Comparison of ENCODE assay signal across 19 cellular contexts in genomic region chr19:45163156-45163555, GRCh38. TPM values are rescaled to one million over a fixed set of nuclear protein-coding genes. Genes with fewer than 3 reads are reported as not detected.
DNase-seq lines count a peak whose midpoint lies in the region; ATAC-seq, FAIRE-seq and TF ChIP-seq lines count a peak whose summit lies in the region.
"Had no signal": no experiment of that assay in that cellular context is flagged by ENCODE, and none has a peak within 500 bp of the region (broad histone marks: within the 10 kb centered on the region; RNA-seq: fewer than 3 reads in every experiment).

No MANE protein-coding gene starts in this region.

- H3K4me2 ChIP-seq in keratinocyte (ENCODE audit: control insufficient read depth, extremely low read depth, insufficient read depth, low read depth, low read length) (peak overlapping the region; percentile 66), neural progenitor cell (no peak overlapping the region)
- H3K4me2 ChIP-seq: A549 had no signal

- H3K27ac Mint-ChIP-seq in activated T-helper 17 cell treated with anti-CD3 and anti-CD28 coated beads, Interleukin-2, amount 50 U/mL, for 72 hours, result no peak overlapping the region
- no peak overlapping the region for H3K27ac Mint-ChIP-seq in activated naive CD8-positive, alpha-beta T cell treated with anti-CD3 and anti-CD28 coated beads for 36 hours
- no peak overlapping the region for H3K27ac Mint-ChIP-seq in neural progenitor cell
- H3K27ac Mint-ChIP-seq: HFFc6 had no signal

- H3K4me1 ChIP-seq in keratinocyte (ENCODE audit: control insufficient read depth, extremely low read depth, insufficient read depth, low read length) (peaks cover 49% of the 10 kb centered on the region), suprapubic skin (peaks cover 69% of the 10 kb centered on the region), neural progenitor cell (no peaks in the 10 kb centered on the region)

- peaks cover under 1% of the 10 kb centered on the region for H3K27me3 Mint-ChIP-seq in activated T-helper 17 cell treated with anti-CD3 and anti-CD28 coated beads, Interleukin-2, amount 50 U/mL, for 72 hours
- H3K27me3 Mint-ChIP-seq in activated naive CD8-positive, alpha-beta T cell treated with anti-CD3 and anti-CD28 coated beads for 36 hours, result peaks cover under 1% of the 10 kb centered on the region
- peaks cover 2% of the 10 kb centered on the region for H3K27me3 Mint-ChIP-seq in neural progenitor cell (ENCODE audit: insufficient read depth, low read depth)

- H3K4me1 Mint-ChIP-seq in activated T-helper 17 cell treated with anti-CD3 and anti-CD28 coated beads, Interleukin-2, amount 50 U/mL, for 72 hours, result peaks cover 11% of the 10 kb centered on the region
- H3K4me1 Mint-ChIP-seq in activated naive CD8-positive, alpha-beta T cell treated with anti-CD3 and anti-CD28 coated beads for 36 hours, result peaks cover 14% of the 10 kb centered on the region
- H3K4me1 Mint-ChIP-seq in neural progenitor cell, result peaks cover 9% of the 10 kb centered on the region

- no peak for FAIRE-seq in keratinocyte (lab: Jason Lieb, UNC)
- FAIRE-seq: A549, GM12892, GM18507, H54, HepG2 had no signal

- no peaks in the 10 kb centered on the region for H3F3A ChIP-seq in neural progenitor cell (ENCODE audit: low read depth)

- no peaks in the 10 kb centered on the region for H3K36me3 Mint-ChIP-seq in activated T-helper 17 cell treated with anti-CD3 and anti-CD28 coated beads, Interleukin-2, amount 50 U/mL, for 72 hours (ENCODE audit: low read depth)
- no peaks in the 10 kb centered on the region for H3K36me3 Mint-ChIP-seq in activated naive CD8-positive, alpha-beta T cell treated with anti-CD3 and anti-CD28 coated beads for 36 hours
- H3K36me3 Mint-ChIP-seq in neural progenitor cell, result no peaks in the 10 kb centered on the region

- peak; percentile 51 for DNase-seq in H7
- no peak for DNase-seq in keratinocyte (ENCODE audit: low read depth, low spot score)
- DNase-seq in suprapubic skin (ENCODE audit: low spot score in 2 of 2), result no peak
- no peak for DNase-seq in activated naive CD8-positive, alpha-beta T cell treated with anti-CD3 and anti-CD28 coated beads for 36 hours
- DNase-seq in NCI-H345 (lab: John Stamatoyannopoulos, UW), result no peak
- DNase-seq in neural progenitor cell (ENCODE audit: low spot score), result no peak
- DNase-seq: CD8-positive, alpha-beta memory T cell; DMS53; EL; HFFc6; MG63; NCI-H2081; SHP77 treated with DMSO at 0.1 percent for 48 hours had no signal

- TF ChIP-seq EP300 in suprapubic skin (IDR thresholded peaks at IDR 0.05), result no peak

- 65% methylated on average over 7 of the region's 17 CpGs for WGBS in suprapubic skin

- H3K9me3 Mint-ChIP-seq in activated T-helper 17 cell treated with anti-CD3 and anti-CD28 coated beads, Interleukin-2, amount 50 U/mL, for 72 hours, result no peaks in the 10 kb centered on the region
- H3K9me3 Mint-ChIP-seq in activated naive CD8-positive, alpha-beta T cell treated with anti-CD3 and anti-CD28 coated beads for 36 hours, result no peaks in the 10 kb centered on the region
- H3K9me3 Mint-ChIP-seq in neural progenitor cell, result no peaks in the 10 kb centered on the region
- H3K9me3 Mint-ChIP-seq: CD8-positive, alpha-beta memory T cell; HFFc6 had no signal

- H3K4me3 ChIP-seq in H7 (ENCODE audit: insufficient read depth, low read depth, low read length) (no peak overlapping the region), keratinocyte (ENCODE audit: control insufficient read depth in 2 of 3, extremely low read depth in 1 of 3, insufficient read depth in 2 of 3, low read depth in 1 of 3, low read length in 3 of 3) (no peak overlapping the region), suprapubic skin (no peak overlapping the region), neural progenitor cell (no peak overlapping the region)
- H3K4me3 ChIP-seq: A549, MG63 had no signal

- peak overlapping the region; percentile 52 for H3K4me3 Mint-ChIP-seq in activated T-helper 17 cell treated with anti-CD3 and anti-CD28 coated beads, Interleukin-2, amount 50 U/mL, for 72 hours
- no peak overlapping the region for H3K4me3 Mint-ChIP-seq in activated naive CD8-positive, alpha-beta T cell treated with anti-CD3 and anti-CD28 coated beads for 36 hours
- H3K4me3 Mint-ChIP-seq in neural progenitor cell, result no peak overlapping the region
- H3K4me3 Mint-ChIP-seq: HFFc6 had no signal

- no peaks in the 10 kb centered on the region for H3K9me3 ChIP-seq in keratinocyte (ENCODE audit: control insufficient read depth, low read depth, low read length)
- H3K9me3 ChIP-seq in suprapubic skin, result no peaks in the 10 kb centered on the region
- no peaks in the 10 kb centered on the region for H3K9me3 ChIP-seq in neural progenitor cell (ENCODE audit: low read depth)
- H3K9me3 ChIP-seq: A549, MG63 had no signal

- H2AFZ ChIP-seq in keratinocyte (ENCODE audit: control insufficient read depth, low read length), result no peak overlapping the region
- no peak overlapping the region for H2AFZ ChIP-seq in neural progenitor cell (replicated peaks)

- no peak for ATAC-seq in activated T-helper 17 cell treated with anti-CD3 and anti-CD28 coated beads, Interleukin-2, amount 50 U/mL, for 72 hours (replicated peaks)
- ATAC-seq: HepG2 had no signal

- H3K79me2 ChIP-seq in keratinocyte (ENCODE audit: control insufficient read depth, insufficient read depth, low read length) (no peaks in the 10 kb centered on the region), neural progenitor cell (ENCODE audit: low read depth) (no peaks in the 10 kb centered on the region)

- no peak overlapping the region for H3K27ac ChIP-seq in keratinocyte (ENCODE audit: control insufficient read depth, insufficient read depth, low read length)
- peak overlapping the region; percentile 73 for H3K27ac ChIP-seq in suprapubic skin
- H3K27ac ChIP-seq in neural progenitor cell, result no peak overlapping the region
- H3K27ac ChIP-seq: A549 had no signal

- dilution Hi-C loops in keratinocyte (cut with MboI; ENCODE audit: extremely low pct_ligation_motif_present, low sequenced_read_pairs), result no loop called here

- no peaks in the 10 kb centered on the region for H3K9me1 ChIP-seq in keratinocyte (ENCODE audit: control insufficient read depth, extremely low read depth, insufficient read depth, low read length)

- H3K36me3 ChIP-seq in H7 (replicated peaks; ENCODE audit: control insufficient read depth, insufficient read depth, low read length), result no peaks in the 10 kb centered on the region
- no peaks in the 10 kb centered on the region for H3K36me3 ChIP-seq in keratinocyte (ENCODE audit: control insufficient read depth in 2 of 2, extremely low read depth in 1 of 2, insufficient read depth in 2 of 2, low read length in 2 of 2)
- H3K36me3 ChIP-seq in suprapubic skin, result no peaks in the 10 kb centered on the region
- no peaks in the 10 kb centered on the region for H3K36me3 ChIP-seq in neural progenitor cell
- H3K36me3 ChIP-seq: MG63 had no signal

- no peak overlapping the region for H3K9ac ChIP-seq in keratinocyte (ENCODE audit: control insufficient read depth, extremely low read depth, insufficient read depth, low read length)
- H3K9ac ChIP-seq in neural progenitor cell, result no peak overlapping the region

- TF ChIP-seq CTCF in keratinocyte (optimal IDR thresholded peaks at IDR 0.05 in 1 of 3, IDR thresholded peaks at IDR 0.05 in 1 of 3, conservative IDR thresholded peaks at IDR 0.05 in 1 of 3; ENCODE audit: extremely low read depth in 1 of 3, insufficient read depth in 2 of 3, low read length in 3 of 3) (no peak), suprapubic skin (IDR thresholded peaks at IDR 0.05) (no peak), neural progenitor cell (IDR thresholded peaks at IDR 0.05) (no peak)

- TF ChIP-seq POLR2A in suprapubic skin (IDR thresholded peaks at IDR 0.05), result no peak

- H4K20me1 ChIP-seq in keratinocyte (ENCODE audit: control insufficient read depth, extremely low read depth, insufficient read depth, low read length), result peaks cover 2% of the 10 kb centered on the region
- H4K20me1 ChIP-seq in neural progenitor cell (ENCODE audit: low read depth), result peaks cover 19% of the 10 kb centered on the region

- H3K27me3 ChIP-seq in H7 (ENCODE audit: control insufficient read depth, insufficient read depth, low read length) (no peaks in the 10 kb centered on the region; the same call in none of the 2 replicates), keratinocyte (ENCODE audit: control insufficient read depth, extremely low read depth, insufficient read depth, low read length) (no peaks in the 10 kb centered on the region), suprapubic skin (peaks cover 4% of the 10 kb centered on the region), neural progenitor cell (peaks cover 18% of the 10 kb centered on the region)
- H3K27me3 ChIP-seq: MG63 had no signal

RNA-seq across cellular contexts. Expression of gene NKPD1, which starts 2.4 kb away (rescaled TPM):
- total RNA-seq in H7 (2014; rRNA removed; shearing (Covaris generic)), result 0.24 and 0.70 TPM in 2 replicates
- total RNA-seq in activated T-helper 17 cell treated with anti-CD3 and anti-CD28 coated beads, Interleukin-2, amount 50 U/mL, for 72 hours, result under 1 TPM; 0.06 to 0.40 TPM
- polyA plus RNA-seq in keratinocyte, result 0.20 to 1.2 TPM (median 0.37 TPM) in 3 replicates
- polyA plus RNA-seq in keratinocyte (2011; ENCODE audit: low read depth), result 3.3 TPM
- polyA plus RNA-seq in keratinocyte (2011; cell fraction: cytosol; rRNA removed), result 0.10 and 0.26 TPM in 2 replicates
- polyA plus RNA-seq in keratinocyte (2011; cell fraction: nucleus; rRNA removed), result 0.65 and 0.75 TPM in 2 replicates
- 0.29 and 10.6 TPM in 2 replicates for polyA plus RNA-seq in keratinocyte (2012; ENCODE audit: low replicate concordance)
- polyA minus RNA-seq in keratinocyte, result 0.19 to 0.76 TPM (median 0.52 TPM) in 3 replicates
- polyA minus RNA-seq in keratinocyte (2011; cell fraction: cytosol; rRNA and poly(A)+ RNA removed), result 2.1 TPM
- polyA minus RNA-seq in keratinocyte (2011; cell fraction: nucleus; rRNA and poly(A)+ RNA removed), result 1.8 and 2.7 TPM in 2 replicates
- total RNA-seq in suprapubic skin, result 10 to 100 TPM; 22.4 to 60.4 (median 51.1) TPM
- total RNA-seq in activated naive CD8-positive, alpha-beta T cell treated with anti-CD3 and anti-CD28 coated beads for 36 hours, result under 1 TPM in 1 of 2 experiments, not detected in 1; 0.24 TPM
- 0.02 and 0.19 TPM in 2 replicates for total RNA-seq in neural progenitor cell (ENCODE audit: low replicate concordance)
- total RNA-seq: HepG2 had no signal

RNA-seq across cellular contexts. Expression of gene TRAPPC6A, which starts 14.9 kb away (rescaled TPM):
- total RNA-seq in H7 (2014; rRNA removed; shearing (Covaris generic)), result 39.3 and 47.4 TPM in 2 replicates
- total RNA-seq in activated T-helper 17 cell treated with anti-CD3 and anti-CD28 coated beads, Interleukin-2, amount 50 U/mL, for 72 hours, result 10 to 100 TPM; 12.9 to 32.1 TPM
- 4.7 to 7.9 TPM (median 7.1 TPM) in 3 replicates for polyA plus RNA-seq in keratinocyte
- polyA plus RNA-seq in keratinocyte (2011; ENCODE audit: low read depth), result 0.36 TPM
- polyA plus RNA-seq in keratinocyte (2011; cell fraction: cytosol; rRNA removed), result 5.4 and 8.0 TPM in 2 replicates
- polyA plus RNA-seq in keratinocyte (2011; cell fraction: nucleus; rRNA removed), result 3.9 and 5.2 TPM in 2 replicates
- 7.8 and 8.3 TPM in 2 replicates for polyA plus RNA-seq in keratinocyte (2012; ENCODE audit: low replicate concordance)
- 0.62 to 2.7 TPM (median 0.93 TPM) in 3 replicates for polyA minus RNA-seq in keratinocyte
- 5.8 TPM for polyA minus RNA-seq in keratinocyte (2011; cell fraction: cytosol; rRNA and poly(A)+ RNA removed)
- 1.9 TPM in 1 of 2 replicates, not detected in the other for polyA minus RNA-seq in keratinocyte (2011; cell fraction: nucleus; rRNA and poly(A)+ RNA removed)
- total RNA-seq in suprapubic skin, result 10 to 100 TPM; 55.9 to 82.3 (median 71.8) TPM
- 10 to 100 TPM; 19.8 to 22.9 TPM for total RNA-seq in activated naive CD8-positive, alpha-beta T cell treated with anti-CD3 and anti-CD28 coated beads for 36 hours
- 24.7 and 55.1 TPM in 2 replicates for total RNA-seq in neural progenitor cell (ENCODE audit: low replicate concordance)

RNA-seq across cellular contexts. Expression of gene BLOC1S3, which starts 15.4 kb away (rescaled TPM):
- 3.4 and 4.3 TPM in 2 replicates for total RNA-seq in H7 (2014; rRNA removed; shearing (Covaris generic))
- 10 to 100 TPM; 13.9 to 16.7 TPM for total RNA-seq in activated T-helper 17 cell treated with anti-CD3 and anti-CD28 coated beads, Interleukin-2, amount 50 U/mL, for 72 hours
- 5.1 to 8.3 TPM (median 6.9 TPM) in 3 replicates for polyA plus RNA-seq in keratinocyte
- 7.0 TPM for polyA plus RNA-seq in keratinocyte (2011; ENCODE audit: low read depth)
- polyA plus RNA-seq in keratinocyte (2011; cell fraction: cytosol; rRNA removed), result 4.7 and 5.1 TPM in 2 replicates
- 10.5 and 13.2 TPM in 2 replicates for polyA plus RNA-seq in keratinocyte (2011; cell fraction: nucleus; rRNA removed)
- 8.8 and 15.1 TPM in 2 replicates for polyA plus RNA-seq in keratinocyte (2012; ENCODE audit: low replicate concordance)
- polyA minus RNA-seq in keratinocyte, result 11.0 to 17.3 TPM (median 11.4 TPM) in 3 replicates
- polyA minus RNA-seq in keratinocyte (2011; cell fraction: cytosol; rRNA and poly(A)+ RNA removed), result 19.2 TPM
- 4.0 and 5.4 TPM in 2 replicates for polyA minus RNA-seq in keratinocyte (2011; cell fraction: nucleus; rRNA and poly(A)+ RNA removed)
- total RNA-seq in suprapubic skin, result 10 to 100 TPM; 15.3 to 20.1 (median 15.9) TPM
- 10 to 100 TPM; 10.5 to 13.3 TPM for total RNA-seq in activated naive CD8-positive, alpha-beta T cell treated with anti-CD3 and anti-CD28 coated beads for 36 hours
- 2.0 and 3.8 TPM in 2 replicates for total RNA-seq in neural progenitor cell (ENCODE audit: low replicate concordance)

Comparison
In these comparisons a context has a peak if more than half of its experiments do, and no peak if none do; other contexts are left out.
1. RNA of gene NKPD1, which starts 2.4 kb away (total RNA-seq): 22.4 to 60.4 TPM in suprapubic skin; 0.06 to 0.40 TPM in activated T-helper 17 cell treated with anti-CD3 and anti-CD28 coated beads, Interleukin-2, amount 50 U/mL, for 72 hours, 0.24 to 0.70 TPM in H7, 0.24 TPM in activated naive CD8-positive, alpha-beta T cell treated with anti-CD3 and anti-CD28 coated beads for 36 hours and 0.02 to 0.19 TPM in neural progenitor cell; every median in the first group is over 10 times any median in the second.